8 cellular contexts compared by ENCODE assay signal in genomic region chr14:89186850-89187376, GRCh38.
DNase-seq lines count a peak whose midpoint lies in the region; ATAC-seq and TF ChIP-seq lines count a peak whose summit lies in the region.

No MANE protein-coding gene starts in this region.

- H4K20me1 ChIP-seq in GM23338 (replicated peaks; ENCODE audit: insufficient read depth) = peaks cover 27% of the 10 kb centered on the region; the same call in 1 of the 2 replicates
- peaks cover 16% of the 10 kb centered on the region for H4K20me1 ChIP-seq in smooth muscle cell (ENCODE audit: low read depth)

- H3K4me1 ChIP-seq in GM23338 (ENCODE audit: insufficient read depth) (no peaks in the 10 kb centered on the region), gastroesophageal sphincter (peaks cover 0 to 32% (median 18%) of the 10 kb centered on the region in 3 donors), smooth muscle cell (ENCODE audit: low read depth) (peaks cover 25% of the 10 kb centered on the region)

- no peak overlapping the region for H3K27ac ChIP-seq in GM23338 (ENCODE audit: low read depth)
- H3K27ac ChIP-seq in gastroesophageal sphincter = no peak overlapping the region
- peak overlapping the region; percentile 71 for H3K27ac ChIP-seq in smooth muscle cell (ENCODE audit: low read depth)

- H3K9ac ChIP-seq in smooth muscle cell (ENCODE audit: low read depth) = no peak overlapping the region

- H3K27me3 Mint-ChIP-seq in GM23338 (ENCODE audit: insufficient read depth, low read depth, poor library complexity) = peaks cover 5% of the 10 kb centered on the region

- H3F3A ChIP-seq in GM23338 (replicated peaks; ENCODE audit: low read depth) (no peaks in the 10 kb centered on the region), smooth muscle cell (ENCODE audit: low read depth) (peaks cover 14% of the 10 kb centered on the region)

- DNase-seq in GM23338 (ENCODE audit: low spot score) (no peak), NCI-H226 (peak; percentile 12), smooth muscle cell (lab: John Stamatoyannopoulos, UW; ENCODE audit: unreplicated experiment) (no peak), SKM-1 (lab: John Stamatoyannopoulos, UW; ENCODE audit: unreplicated experiment) (no peak), NCI-H1048 (lab: John Stamatoyannopoulos, UW) (no peak)
- DNase-seq in stimulated activated CD4-positive, alpha-beta T cell treated with anti-CD3 and anti-CD28 coated beads, Interleukin-4, amount 100 ng/mL, for 4 hours = no peak
- DNase-seq in activated CD4-positive, alpha-beta T cell treated with anti-CD3 and anti-CD28 coated beads for 1 hour = no peak

- H3K4me2 ChIP-seq in GM23338 (no peak overlapping the region), smooth muscle cell (peak overlapping the region; percentile 28)

- peaks cover 36% of the 10 kb centered on the region for H3K36me3 Mint-ChIP-seq in GM23338 (ENCODE audit: low read depth)

- H3K4me3 ChIP-seq in GM23338 (no peak overlapping the region), gastroesophageal sphincter (no peak overlapping the region), smooth muscle cell (no peak overlapping the region)

- TF ChIP-seq POLR2A in gastroesophageal sphincter (IDR thresholded peaks at IDR 0.05) = no peak

- 0 out of 2 replicates have a peak, but pooled peaks cover 5% of the 10 kb centered on the region for H3K9me2 ChIP-seq in GM23338 (ENCODE audit: insufficient read depth)

- no peak for TF ChIP-seq CTCF in GM23338 (conservative IDR thresholded peaks at IDR 0.05; ENCODE audit: low read depth in 2 of 2)
- no peak for TF ChIP-seq CTCF in gastroesophageal sphincter (IDR thresholded peaks at IDR 0.05)
- no peak for TF ChIP-seq CTCF in smooth muscle cell (IDR thresholded peaks at IDR 0.05; ENCODE audit: borderline replicate concordance, insufficient read depth, poor library complexity, severe bottlenecking)

- 40 to 93% methylated on average over 1 to 5 of the region's 7 CpGs for WGBS in gastroesophageal sphincter (ENCODE audit: low coverage in 1 of 2), 2 donors
- WGBS in smooth muscle cell (ENCODE audit: low lambda C conversion rate) = 57% methylated on average over 7 of the region's 7 CpGs

- H3K9me3 ChIP-seq in gastroesophageal sphincter (no peaks in the 10 kb centered on the region), smooth muscle cell (replicated peaks; ENCODE audit: low read depth) (no peaks in the 10 kb centered on the region)

- H3K4me3 Mint-ChIP-seq in GM23338 = no peak overlapping the region

- no peaks in the 10 kb centered on the region for H3K27me3 ChIP-seq in GM23338 (ENCODE audit: insufficient read depth)
- H3K27me3 ChIP-seq in gastroesophageal sphincter = no peaks in the 10 kb centered on the region
- no peaks in the 10 kb centered on the region for H3K27me3 ChIP-seq in smooth muscle cell (ENCODE audit: low read depth)

- H3K4me1 Mint-ChIP-seq in GM23338 = peaks cover 32% of the 10 kb centered on the region

- TF ChIP-seq EP300 in gastroesophageal sphincter (IDR thresholded peaks at IDR 0.05) = no peak

- H2AFZ ChIP-seq in GM23338 = no peak overlapping the region
- no peak overlapping the region for H2AFZ ChIP-seq in smooth muscle cell (ENCODE audit: low read depth)

- H3K79me2 ChIP-seq in GM23338 (replicated peaks; ENCODE audit: insufficient read depth) (peaks cover 61% of the 10 kb centered on the region), smooth muscle cell (ENCODE audit: low read depth) (no peaks in the 10 kb centered on the region)

- ATAC-seq in GM23338 (peak; percentile 34), gastroesophageal sphincter (peak; percentile 29)

- H3K36me3 ChIP-seq in GM23338 (ENCODE audit: insufficient read depth) (peaks cover 5% of the 10 kb centered on the region), gastroesophageal sphincter (peaks cover 0 to 33% of the 10 kb centered on the region in 2 donors), smooth muscle cell (ENCODE audit: low read depth) (no peaks in the 10 kb centered on the region)

- H3K9me3 Mint-ChIP-seq in GM23338 = no peaks in the 10 kb centered on the region

- peak overlapping the region; percentile 56 for H3K27ac Mint-ChIP-seq in GM23338

TF ChIP-seq in GM23338, 12 proteins besides CTCF, POLR2A, EP300 and RAD21 (continues in another document):
- TF ChIP-seq EZH2 (IDR thresholded peaks at IDR 0.05; ENCODE audit: low read depth, unreplicated experiment) (no peak), STAT1 (IDR thresholded peaks at IDR 0.05; ENCODE audit: unreplicated experiment) (no peak), ETS1 (IDR thresholded peaks at IDR 0.05) (no peak), CREB1 (CRISPR knock-in tag; IDR thresholded peaks at IDR 0.05; ENCODE audit: low read depth) (no peak), ZNF114 (CRISPR knock-in tag; IDR thresholded peaks at IDR 0.05) (no peak), ZNF331 (CRISPR knock-in tag; IDR thresholded peaks at IDR 0.05; ENCODE audit: low read depth) (no peak), JUNB (IDR thresholded peaks at IDR 0.05; ENCODE audit: unreplicated experiment) (no peak), EZH2phosphoT487 (IDR thresholded peaks at IDR 0.05; ENCODE audit: unreplicated experiment) (no peak), POLR2AphosphoS5 (IDR thresholded peaks at IDR 0.05; ENCODE audit: low read depth) (no peak), NANOG (IDR thresholded peaks at IDR 0.05; ENCODE audit: borderline replicate concordance) (no peak), ZNF462 (CRISPR knock-in tag; IDR thresholded peaks at IDR 0.05) (no peak)
